Comparison of ENCODE assay signal across 30 cellular contexts in the genomic region with DNA sequence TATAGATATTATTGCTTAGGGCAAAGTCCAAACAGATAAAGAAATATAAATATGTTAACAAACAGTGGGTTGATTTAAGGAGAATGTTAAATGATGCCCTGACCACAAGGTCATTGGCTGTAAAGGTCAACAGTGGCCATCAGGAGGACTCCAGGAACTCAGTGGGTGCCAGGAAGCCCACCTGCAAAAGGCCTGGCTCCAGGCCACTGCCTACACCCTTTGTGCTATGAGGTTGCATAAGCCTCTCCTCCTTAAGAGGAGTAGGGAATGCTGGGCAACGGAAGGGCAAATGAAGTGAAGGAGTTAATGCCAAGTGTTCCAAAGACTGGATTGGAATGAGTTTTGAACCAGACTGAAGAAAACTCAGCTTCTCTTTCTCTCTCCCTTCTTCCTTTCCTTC.
"Had no signal": no experiment of that assay in that cellular context is flagged by ENCODE, and none has a peak within 500 bp of the region (broad histone marks: within the 10 kb centered on the region; RNA-seq: fewer than 3 reads in every experiment).

No MANE protein-coding gene starts in this region.

- H3K4me3 ChIP-seq: ascending aorta, cardiac muscle cell had no signal

- H3K27me3 ChIP-seq: ascending aorta, cardiac muscle cell had no signal

- H3K27ac ChIP-seq: ascending aorta, cardiac muscle cell, VCaP had no signal

- ATAC-seq: activated CD4-positive, alpha-beta T cell treated with anti-CD3 and anti-CD28 coated beads for 36 hours; activated CD4-positive, CD25-positive, alpha-beta regulatory T cell treated with anti-CD3 and anti-CD28 coated beads, Interleukin-2, amount 50 U/mL, for 24 hours; activated CD8-positive, alpha-beta memory T cell treated with anti-CD3 and anti-CD28 coated beads, Interleukin-2, amount 10 ng/mL, durations not matched to agents 7 days and 5 days; activated CD8-positive, alpha-beta T cell treated with anti-CD3 and anti-CD28 coated beads, Interleukin-2, amount 10 ng/mL, durations not matched to agents 7 days and 5 days; activated naive CD8-positive, alpha-beta T cell treated with anti-CD3 and anti-CD28 coated beads, Interleukin-2, amount 50 U/mL, for 24 hours; WTC11 had no signal

- H3K36me3 ChIP-seq: ascending aorta, cardiac muscle cell had no signal

- H3K4me1 ChIP-seq: ascending aorta had no signal

- DNase-seq: activated CD4-positive, alpha-beta memory T cell treated with anti-CD3 and anti-CD28 coated beads, Interleukin-2, amount 10 ng/mL, durations not matched to agents 7 days and 5 days; activated CD4-positive, alpha-beta T cell treated with anti-CD3 and anti-CD28 coated beads for 1 hour; activated CD4-positive, alpha-beta T cell treated with anti-CD3 and anti-CD28 coated beads for 36 hours; activated CD4-positive, alpha-beta T cell treated with anti-CD3 and anti-CD28 coated beads for 48 hours; activated CD4-positive, alpha-beta T cell treated with anti-CD3 and anti-CD28 coated beads, Interleukin-2, amount 10 ng/mL, durations not matched to agents 7 days and 5 days; activated CD4-positive, alpha-beta T cell treated with anti-CD3 and anti-CD28 coated beads, Interleukin-2, amount 50 U/mL, for 48 hours; activated CD4-positive, CD25-positive, alpha-beta regulatory T cell; activated CD8-positive, alpha-beta memory T cell treated with anti-CD3 and anti-CD28 coated beads for 24 hours; activated CD8-positive, alpha-beta memory T cell treated with anti-CD3 and anti-CD28 coated beads, Interleukin-2, amount 10 ng/mL, durations not matched to agents 7 days and 5 days; activated CD8-positive, alpha-beta memory T cell treated with anti-CD3 and anti-CD28 coated beads, Interleukin-2, amount 50 U/mL, for 48 hours; activated CD8-positive, alpha-beta T cell treated with anti-CD3 and anti-CD28 coated beads, Interleukin-2, amount 10 ng/mL, durations not matched to agents 7 days and 5 days; activated effector memory CD4-positive, alpha-beta T cell treated with Interleukin-2 at 50 U/mL for 16 hours; activated gamma-delta T cell; activated naive CD4-positive, alpha-beta T cell treated with anti-CD3 and anti-CD28 coated beads, Interleukin-2, amount 10 ng/mL, durations not matched to agents 7 days and 5 days; activated naive CD4-positive, alpha-beta T cell treated with Interleukin-2 at 50 U/mL for 16 hours; activated naive CD8-positive, alpha-beta T cell treated with anti-CD3 and anti-CD28 coated beads, Interleukin-2, amount 10 ng/mL, durations not matched to agents 7 days and 5 days; activated naive CD8-positive, alpha-beta T cell treated with anti-CD3 and anti-CD28 coated beads, Interleukin-2, amount 50 U/mL, for 24 hours; activated T-cell treated with anti-CD3 and anti-CD28 coated beads, Interleukin-2, amount 50 U/mL, for 24 hours; activated T-cell treated with anti-CD3 and anti-CD28 coated beads, Interleukin-2, amount 50 U/mL, for 48 hours; amygdala; anterior cingulate cortex; central memory CD4-positive, alpha-beta T cell; T-helper 1 cell; T-helper 2 cell; T-helper 9 cell had no signal

- H3K9me3 ChIP-seq: ascending aorta had no signal
